ENCODE assay signal across 17 cellular contexts in genomic region chr2:18063826-18064485, GRCh38.
A peak's percentile ranks its signal among the peaks of the same experiment; 100 is the strongest.
DNase-seq lines count a peak whose midpoint lies in the region; ATAC-seq and TF ChIP-seq lines count a peak whose summit lies in the region.
"Had no signal": no experiment of that assay in that cellular context is flagged by ENCODE, and none has a peak within 500 bp of the region (broad histone marks: within the 10 kb centered on the region; RNA-seq: fewer than 3 reads in every experiment).

No MANE protein-coding gene starts in this region.

- H3K36me3 Mint-ChIP-seq in nephron (ENCODE audit: low read depth) = no peaks in the 10 kb centered on the region
- H3K36me3 Mint-ChIP-seq in natural killer cell treated with Interleukin-12 subunit alpha and Interleukin-12 subunit beta and Interleukin-15 and Interleukin-18, amount 100 ng/mL, for 72 hours = no peaks in the 10 kb centered on the region

- no peak for ATAC-seq in natural killer cell treated with Interleukin-12 subunit alpha and Interleukin-12 subunit beta and Interleukin-15 and Interleukin-18, amount 100 ng/mL, for 72 hours

- H3K27ac ChIP-seq in fibroblast of lung (ENCODE audit: insufficient read depth, low read length) (no peak overlapping the region), right atrium auricular region (peak overlapping the region; percentile 31 to 56)

- no peaks in the 10 kb centered on the region for H3K9me3 Mint-ChIP-seq in nephron
- H3K9me3 Mint-ChIP-seq in natural killer cell treated with Interleukin-12 subunit alpha and Interleukin-12 subunit beta and Interleukin-15 and Interleukin-18, amount 100 ng/mL, for 72 hours = peaks cover 18% of the 10 kb centered on the region
- H3K9me3 Mint-ChIP-seq: CD4-positive, alpha-beta T cell had no signal

- H3K36me3 ChIP-seq in fibroblast of lung (ENCODE audit: control insufficient read depth, insufficient read depth, low read length) (no peaks in the 10 kb centered on the region), right atrium auricular region (no peaks in the 10 kb centered on the region)

- H3K27ac Mint-ChIP-seq in nephron = peak overlapping the region in 2 of 3 experiments; percentile 9 to 42
- no peak overlapping the region for H3K27ac Mint-ChIP-seq in natural killer cell treated with Interleukin-12 subunit alpha and Interleukin-12 subunit beta and Interleukin-15 and Interleukin-18, amount 100 ng/mL, for 72 hours
- H3K27ac Mint-ChIP-seq: B cell; CD4-positive, alpha-beta T cell had no signal

- no peaks in the 10 kb centered on the region for H4K20me1 ChIP-seq in fibroblast of lung (ENCODE audit: control insufficient read depth, extremely low read depth, insufficient read depth, low read length)

- H3K4me3 ChIP-seq in fibroblast of lung (replicated peaks in 1 of 4; ENCODE audit: control extremely low read depth in 1 of 4, insufficient read depth in 1 of 4, low read depth in 3 of 4, low read length in 4 of 4) = no peak overlapping the region
- no peak overlapping the region for H3K4me3 ChIP-seq in right atrium auricular region

- H3K9me3 ChIP-seq in fibroblast of lung (ENCODE audit: control insufficient read depth, insufficient read depth, low read depth, low read length) (no peaks in the 10 kb centered on the region), right atrium auricular region (no peaks in the 10 kb centered on the region)

- no peak overlapping the region for H3K4me3 Mint-ChIP-seq in nephron
- H3K4me3 Mint-ChIP-seq in natural killer cell treated with Interleukin-12 subunit alpha and Interleukin-12 subunit beta and Interleukin-15 and Interleukin-18, amount 100 ng/mL, for 72 hours = no peak overlapping the region
- H3K4me3 Mint-ChIP-seq: B cell; CD4-positive, alpha-beta T cell had no signal

- no peak overlapping the region for H2AFZ ChIP-seq in fibroblast of lung (ENCODE audit: low read length)

- no peak for TF ChIP-seq CTCF in fibroblast of lung (conservative IDR thresholded peaks at IDR 0.05 in 1 of 2, IDR thresholded peaks at IDR 0.05 in 1 of 2; ENCODE audit: low read depth in 1 of 2, low read length in 2 of 2)
- TF ChIP-seq CTCF in right atrium auricular region (IDR thresholded peaks at IDR 0.05) = no peak
- no peak for TF ChIP-seq CTCF in nephron (IDR thresholded peaks at IDR 0.05; ENCODE audit: unreplicated experiment in 3 of 3)

- DNase-seq in NCI-H82 (lab: John Stamatoyannopoulos, UW) (peak; percentile 50), fibroblast of lung (ENCODE audit: low read depth in 2 of 2) (peak; percentile 17 to 56), right atrium auricular region (ENCODE audit: low spot score) (no peak), AG08396 (ENCODE audit: low spot score) (no peak), DMS 273 (lab: John Stamatoyannopoulos, UW; ENCODE audit: unreplicated experiment) (no peak)
- no peak for DNase-seq in activated CD4-positive, CD25-positive, alpha-beta regulatory T cell treated with anti-CD3 and anti-CD28 coated beads, Interleukin-2, amount 50 U/mL, for 72 hours
- no peak for DNase-seq in natural killer cell treated with Interleukin-12 subunit alpha and Interleukin-12 subunit beta and Interleukin-15 and Interleukin-18, amount 100 ng/mL, for 72 hours (ENCODE audit: low spot score)
- DNase-seq: Calu3; CD4-positive, alpha-beta T cell; DMS79 treated with DMSO at 0.1 percent for 48 hours; GDM1; GOT3; NCI-H1417; NCI-H1930; NK-92 treated with Interleukin-12 subunit alpha and Interleukin-12 subunit beta, amount 100 ng/mL, for 24 hours had no signal

- H3K4me2 ChIP-seq in fibroblast of lung (ENCODE audit: extremely low read depth, insufficient read depth, low read length) = no peak overlapping the region

- peaks cover 9% of the 10 kb centered on the region for H3K4me1 ChIP-seq in fibroblast of lung (ENCODE audit: control insufficient read depth, extremely low read depth, insufficient read depth, low read length)
- H3K4me1 ChIP-seq in right atrium auricular region = peaks cover 0 to 12% of the 10 kb centered on the region in 2 donors

- H3K4me1 Mint-ChIP-seq in nephron = peaks cover 65% of the 10 kb centered on the region
- H3K4me1 Mint-ChIP-seq in natural killer cell treated with Interleukin-12 subunit alpha and Interleukin-12 subunit beta and Interleukin-15 and Interleukin-18, amount 100 ng/mL, for 72 hours (ENCODE audit: low read depth in 2 of 2) = no peaks in the 10 kb centered on the region
- H3K4me1 Mint-ChIP-seq: B cell had no signal

- peaks cover 4% of the 10 kb centered on the region for H3K27me3 Mint-ChIP-seq in nephron (ENCODE audit: low read depth)
- H3K27me3 Mint-ChIP-seq in natural killer cell treated with Interleukin-12 subunit alpha and Interleukin-12 subunit beta and Interleukin-15 and Interleukin-18, amount 100 ng/mL, for 72 hours = no peaks in the 10 kb centered on the region

- no peak overlapping the region for H3K9ac ChIP-seq in fibroblast of lung (ENCODE audit: insufficient read depth, low read length)

- no peaks in the 10 kb centered on the region for H3K79me2 ChIP-seq in fibroblast of lung (ENCODE audit: control insufficient read depth, insufficient read depth, low read length)

- no peaks in the 10 kb centered on the region for H3K27me3 ChIP-seq in fibroblast of lung (ENCODE audit: control insufficient read depth, insufficient read depth, low read length)
- no peaks in the 10 kb centered on the region for H3K27me3 ChIP-seq in right atrium auricular region

Comparison
In these comparisons a context has a peak if more than half of its experiments do, and no peak if none do; other contexts are left out.
1. DNase-seq: peak in NCI-H82 (single experiment) and fibroblast of lung (2 of 2); none in right atrium auricular region (single experiment), activated CD4-positive, CD25-positive, alpha-beta regulatory T cell treated with anti-CD3 and anti-CD28 coated beads, Interleukin-2, amount 50 U/mL, for 72 hours (single experiment), natural killer cell treated with Interleukin-12 subunit alpha and Interleukin-12 subunit beta and Interleukin-15 and Interleukin-18, amount 100 ng/mL, for 72 hours (single experiment), AG08396 (single experiment) and DMS 273 (single experiment).
2. H3K27ac Mint-ChIP-seq: peak in nephron (2 of 3); none in natural killer cell treated with Interleukin-12 subunit alpha and Interleukin-12 subunit beta and Interleukin-15 and Interleukin-18, amount 100 ng/mL, for 72 hours (0 of 2).